In genomic region chr17:34126965-34127364, GRCh38 we compare ENCODE assay signal across 24 cellular contexts.
"Had no signal": no experiment of that assay in that cellular context is flagged by ENCODE, and none has a peak within 500 bp of the region (broad histone marks: within the 10 kb centered on the region; RNA-seq: fewer than 3 reads in every experiment).

No MANE protein-coding gene starts in this region.

- H3K4me2 ChIP-seq: PC-9 had no signal

- H2AFZ ChIP-seq: PC-9 had no signal

- H3K36me3 ChIP-seq: Peyer's patch, SJCRH30 had no signal

- ATAC-seq: Right ventricle myocardium inferior, SK-N-SH treated with all-trans-retinoic acid at 6 μM for 48 hours had no signal

- H3K27ac ChIP-seq: PC-9, Peyer's patch, SJCRH30 had no signal

- H3K4me1 ChIP-seq: Peyer's patch, SJCRH30 had no signal

- H3K4me3 ChIP-seq: PC-9, Peyer's patch, SJCRH30 had no signal

- H3K27me3 ChIP-seq: Peyer's patch had no signal

- DNase-seq: KBM-7, MV-4-11, NCI-H1048, NCI-H1105, NCI-H1417, NCI-H1436 treated with DMSO at 0.1 percent for 48 hours, NCI-H1694, NCI-H187 treated with DMSO at 0.1 percent for 48 hours, NCI-H2029 treated with DMSO at 0.1 percent for 48 hours, NCI-H2107, NCI-H2171, NCI-H226, NCI-H446, NCI-H510A, NCI-H524 treated with DMSO at 0.1 percent for 48 hours, NCI-H69, NCI-H774, OCI-M1, PC-9, Peyer's patch, SHP77 treated with DMSO at 0.1 percent for 48 hours, SJCRH30 had no signal

- H3K9me3 ChIP-seq: Peyer's patch, SJCRH30 had no signal
